In the genomic region with DNA sequence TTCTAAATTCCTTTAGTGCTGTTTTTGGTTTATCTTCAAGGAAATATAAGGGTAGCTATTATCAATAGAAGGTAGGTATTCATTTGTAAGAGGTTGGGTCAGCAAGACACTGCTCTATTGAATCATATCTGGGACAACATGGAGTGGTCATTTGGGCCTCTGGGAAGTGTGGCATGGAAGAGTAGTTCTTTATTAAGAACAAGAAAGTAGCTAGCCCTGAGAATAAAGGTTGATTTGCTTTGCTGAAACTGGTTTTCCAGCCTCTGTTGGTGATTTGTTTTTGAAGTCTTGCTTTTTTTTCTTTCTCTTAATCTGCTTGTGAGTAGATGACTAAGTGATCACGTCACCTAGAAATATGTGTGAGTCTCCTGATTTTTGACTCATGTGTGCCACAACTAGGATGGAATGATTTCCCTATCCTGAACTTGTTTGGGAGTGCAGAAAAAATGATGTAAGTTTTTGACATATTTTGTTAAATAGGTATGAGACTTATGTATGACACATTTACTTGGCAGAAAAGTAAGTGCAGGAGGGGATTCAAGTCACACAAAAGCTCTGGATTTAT, we compare ENCODE assay signal across 13 cellular contexts.
A peak's percentile ranks its signal among the peaks of the same experiment; 100 is the strongest.
DNase-seq lines count a peak whose midpoint lies in the region; FAIRE-seq and TF ChIP-seq lines count a peak whose summit lies in the region.
"Had no signal": no experiment of that assay in that cellular context is flagged by ENCODE, and none has a peak within 500 bp of the region (broad histone marks: within the 10 kb centered on the region; RNA-seq: fewer than 3 reads in every experiment).

No MANE protein-coding gene starts in this region.

- no peaks in the 10 kb centered on the region for H3K9me1 ChIP-seq in keratinocyte (ENCODE audit: control insufficient read depth, extremely low read depth, insufficient read depth, low read length)

- intact Hi-C loops in ascending aorta (cut with DNase I): no loop called here

- H3K4me1 ChIP-seq in keratinocyte (ENCODE audit: control insufficient read depth, extremely low read depth, insufficient read depth, low read length): peaks cover 10% of the 10 kb centered on the region
- H3K4me1 ChIP-seq in ascending aorta: no peaks in the 10 kb centered on the region

- H3K27me3 Mint-ChIP-seq in progenitor cell of endocrine pancreas: no peaks in the 10 kb centered on the region
- H3K27me3 Mint-ChIP-seq: activated CD4-positive, alpha-beta memory T cell treated with anti-CD3 and anti-CD28 coated beads, Interleukin-2, amount 10 ng/mL, durations not matched to agents 7 days and 5 days had no signal

- H3K4me1 Mint-ChIP-seq in progenitor cell of endocrine pancreas (ENCODE audit: low read depth): peaks cover 5% of the 10 kb centered on the region
- H3K4me1 Mint-ChIP-seq: activated CD4-positive, alpha-beta memory T cell treated with anti-CD3 and anti-CD28 coated beads, Interleukin-2, amount 10 ng/mL, durations not matched to agents 7 days and 5 days had no signal

- no peak overlapping the region for H3K4me3 Mint-ChIP-seq in progenitor cell of endocrine pancreas (ENCODE audit: low read depth)
- H3K4me3 Mint-ChIP-seq: activated CD4-positive, alpha-beta memory T cell treated with anti-CD3 and anti-CD28 coated beads, Interleukin-2, amount 10 ng/mL, durations not matched to agents 7 days and 5 days; T-helper 2 cell treated with Interferon-gamma antibody and Interleukin-4, amounts not matched to agents 5 μg/mL and 100 μg/mL, for 36 hours had no signal

- H3K4me3 ChIP-seq in brain microvascular endothelial cell (ENCODE audit: low read depth, low read length) (no peak overlapping the region), keratinocyte (ENCODE audit: control insufficient read depth in 2 of 3, extremely low read depth in 1 of 3, insufficient read depth in 2 of 3, low read depth in 1 of 3, low read length in 3 of 3) (no peak overlapping the region), coronary artery (no peak overlapping the region), ascending aorta (no peak overlapping the region)
- H3K4me3 ChIP-seq: sigmoid colon had no signal

- no peaks in the 10 kb centered on the region for H3K9me3 ChIP-seq in keratinocyte (ENCODE audit: control insufficient read depth, low read depth, low read length)
- H3K9me3 ChIP-seq in ascending aorta: peaks cover 0 to 5% of the 10 kb centered on the region in 2 donors

- in situ Hi-C loops in brain microvascular endothelial cell (cut with HindIII; ENCODE audit: low pct_ligation_motif_present, low sequenced_read_pairs): no loop called here

- H3K27ac ChIP-seq in brain microvascular endothelial cell (peak overlapping the region; percentile 72), keratinocyte (ENCODE audit: control insufficient read depth, insufficient read depth, low read length) (peak overlapping the region; percentile 75), coronary artery (no peak overlapping the region), ascending aorta (no peak overlapping the region)
- H3K27ac ChIP-seq: sigmoid colon had no signal

- H3K27me3 ChIP-seq in brain microvascular endothelial cell (replicated peaks): no peaks in the 10 kb centered on the region
- H3K27me3 ChIP-seq in keratinocyte (ENCODE audit: control insufficient read depth, extremely low read depth, insufficient read depth, low read length): no peaks in the 10 kb centered on the region
- no peaks in the 10 kb centered on the region for H3K27me3 ChIP-seq in ascending aorta
- H3K27me3 ChIP-seq: sigmoid colon had no signal

- dilution Hi-C loops in keratinocyte (cut with MboI; ENCODE audit: extremely low pct_ligation_motif_present, low sequenced_read_pairs): no loop called here

- no peak overlapping the region for H3K27ac Mint-ChIP-seq in progenitor cell of endocrine pancreas
- H3K27ac Mint-ChIP-seq: activated CD4-positive, alpha-beta memory T cell treated with anti-CD3 and anti-CD28 coated beads, Interleukin-2, amount 10 ng/mL, durations not matched to agents 7 days and 5 days; T-helper 2 cell treated with Interferon-gamma antibody and Interleukin-4, amounts not matched to agents 5 μg/mL and 100 μg/mL, for 36 hours had no signal

- peaks cover 4% of the 10 kb centered on the region for H3K9me3 Mint-ChIP-seq in progenitor cell of endocrine pancreas (ENCODE audit: low read depth)
- H3K9me3 Mint-ChIP-seq: activated CD4-positive, alpha-beta memory T cell treated with anti-CD3 and anti-CD28 coated beads, Interleukin-2, amount 10 ng/mL, durations not matched to agents 7 days and 5 days; T-helper 2 cell treated with Interferon-gamma antibody and Interleukin-4, amounts not matched to agents 5 μg/mL and 100 μg/mL, for 36 hours had no signal

- peak overlapping the region; percentile 26 for H2AFZ ChIP-seq in keratinocyte (ENCODE audit: control insufficient read depth, low read length)

- no peaks in the 10 kb centered on the region for H4K20me1 ChIP-seq in keratinocyte (ENCODE audit: control insufficient read depth, extremely low read depth, insufficient read depth, low read length)

- H3K79me2 ChIP-seq in keratinocyte (ENCODE audit: control insufficient read depth, insufficient read depth, low read length): no peaks in the 10 kb centered on the region

- peak; percentile 65 for FAIRE-seq in keratinocyte (lab: Jason Lieb, UNC)

- no peaks in the 10 kb centered on the region for H3K36me3 ChIP-seq in brain microvascular endothelial cell (replicated peaks)
- H3K36me3 ChIP-seq in keratinocyte (ENCODE audit: control insufficient read depth in 2 of 2, extremely low read depth in 1 of 2, insufficient read depth in 2 of 2, low read length in 2 of 2): no peaks in the 10 kb centered on the region
- no peaks in the 10 kb centered on the region for H3K36me3 ChIP-seq in ascending aorta
- H3K36me3 ChIP-seq: sigmoid colon had no signal

- no peaks in the 10 kb centered on the region for H3K36me3 Mint-ChIP-seq in progenitor cell of endocrine pancreas (ENCODE audit: insufficient read depth)

- peak; percentile 63 for DNase-seq in AG08395 (ENCODE audit: low spot score)
- DNase-seq in HS-5 (ENCODE audit: low read depth): peak; percentile 92
- peak; percentile 87 for DNase-seq in brain microvascular endothelial cell
- DNase-seq in keratinocyte (ENCODE audit: low read depth, low spot score): peak; percentile 62
- DNase-seq in NCI-H2227 (lab: John Stamatoyannopoulos, UW; ENCODE audit: unreplicated experiment): no peak
- no peak for DNase-seq in coronary artery (ENCODE audit: low spot score)
- no peak for DNase-seq in progenitor cell of endocrine pancreas (ENCODE audit: low spot score, unreplicated experiment)
- no peak for DNase-seq in ascending aorta (ENCODE audit: low spot score in 2 of 2)
- DNase-seq: activated CD4-positive, alpha-beta memory T cell treated with anti-CD3 and anti-CD28 coated beads, Interleukin-2, amount 10 ng/mL, durations not matched to agents 7 days and 5 days; activated naive CD4-positive, alpha-beta T cell treated with Interleukin-2 at 50 U/mL for 16 hours; C1 segment of cervical spinal cord; sigmoid colon had no signal

- TF ChIP-seq CTCF in brain microvascular endothelial cell (IDR thresholded peaks at IDR 0.05; ENCODE audit: low read depth, low read length, missing control alignments) (no peak), keratinocyte (optimal IDR thresholded peaks at IDR 0.05 in 1 of 3, IDR thresholded peaks at IDR 0.05 in 1 of 3, conservative IDR thresholded peaks at IDR 0.05 in 1 of 3; ENCODE audit: extremely low read depth in 1 of 3, insufficient read depth in 2 of 3, low read length in 3 of 3) (no peak), coronary artery (IDR thresholded peaks at IDR 0.05) (no peak), progenitor cell of endocrine pancreas (IDR thresholded peaks at IDR 0.05; ENCODE audit: unreplicated experiment) (no peak), ascending aorta (IDR thresholded peaks at IDR 0.05) (no peak)

- H3K4me2 ChIP-seq in keratinocyte (ENCODE audit: control insufficient read depth, extremely low read depth, insufficient read depth, low read depth, low read length): peak overlapping the region; percentile 55

- H3K9ac ChIP-seq in keratinocyte (ENCODE audit: control insufficient read depth, extremely low read depth, insufficient read depth, low read length): no peak overlapping the region

Comparison
In these comparisons a context has a peak if more than half of its experiments do, and no peak if none do; other contexts are left out.
1. DNase-seq: peak in AG08395 (single experiment), HS-5 (single experiment), brain microvascular endothelial cell (single experiment) and keratinocyte (single experiment); none in NCI-H2227 (single experiment), coronary artery (single experiment), progenitor cell of endocrine pancreas (single experiment) and ascending aorta (0 of 2).
2. H3K27ac ChIP-seq: peak in brain microvascular endothelial cell (single experiment) and keratinocyte (single experiment); none in coronary artery (0 of 2) and ascending aorta (0 of 2).